Comparison of ENCODE assay signal across 11 cellular contexts in the genomic region with DNA sequence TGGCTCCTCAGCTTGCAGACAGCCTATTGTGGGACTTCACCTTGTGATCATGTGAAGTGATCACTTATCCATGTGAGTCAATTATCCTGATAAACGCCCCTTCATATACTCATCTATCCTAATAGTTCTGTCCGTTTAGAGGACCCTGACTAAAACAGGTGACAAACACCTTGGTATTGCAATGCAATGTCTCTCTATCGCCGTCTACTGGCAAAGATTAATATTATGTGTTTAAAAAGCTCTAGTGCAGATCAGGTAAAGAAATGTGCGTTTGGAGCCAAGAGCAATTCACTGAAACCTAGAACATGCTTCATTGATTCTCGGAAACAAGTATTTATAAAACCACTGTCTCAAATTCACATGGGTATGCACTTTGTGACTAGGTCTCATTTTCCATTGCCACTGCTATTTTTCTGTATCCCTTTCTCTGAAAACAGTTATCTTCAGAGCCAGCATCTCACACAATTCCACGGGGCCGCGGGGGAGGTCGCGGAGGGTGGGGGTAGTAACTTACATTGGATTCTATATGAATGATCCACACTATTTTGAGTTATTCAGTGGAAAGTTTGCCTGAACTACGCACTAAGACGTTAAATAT.
DNase-seq lines count a peak whose midpoint lies in the region; ATAC-seq and TF ChIP-seq lines count a peak whose summit lies in the region.
"Had no signal": no experiment of that assay in that cellular context is flagged by ENCODE, and none has a peak within 500 bp of the region (broad histone marks: within the 10 kb centered on the region; RNA-seq: fewer than 3 reads in every experiment).

No MANE protein-coding gene starts in this region.

- no peaks in the 10 kb centered on the region for H4K20me1 ChIP-seq in OCI-LY3 (ENCODE audit: insufficient read depth, low read length)

- no peaks in the 10 kb centered on the region for H3K36me3 Mint-ChIP-seq in CD4-positive, alpha-beta T cell (ENCODE audit: low read depth)

- H2AFZ ChIP-seq in OCI-LY3 (ENCODE audit: low read depth, low read length) = no peak overlapping the region

- TF ChIP-seq CTCF in BE2C (IDR thresholded peaks at IDR 0.05; ENCODE audit: low read depth, low read length) (peak; percentile 84), GM12872 (IDR thresholded peaks at IDR 0.05; ENCODE audit: insufficient read depth, low read depth, low read length) (peak; percentile 40; the same call in 2 of the 3 replicates), OCI-LY3 (IDR thresholded peaks at IDR 0.05; ENCODE audit: low read depth, low read length) (peak; percentile 60), tibial nerve (IDR thresholded peaks at IDR 0.05) (peak in 2 of 5 experiments; percentile 6 to 12)
- no peak for TF ChIP-seq CTCF in CD4-positive, alpha-beta T cell (IDR thresholded peaks at IDR 0.05)

- no peak for ATAC-seq in CD4-positive, alpha-beta T cell (ENCODE audit: poor library complexity)

- no peaks in the 10 kb centered on the region for H3K4me1 Mint-ChIP-seq in CD4-positive, alpha-beta T cell (ENCODE audit: low read depth)

- H3K79me2 ChIP-seq in OCI-LY3 (ENCODE audit: low read length) = no peaks in the 10 kb centered on the region

- H3K27ac Mint-ChIP-seq in CD4-positive, alpha-beta T cell = no peak overlapping the region

- no peaks in the 10 kb centered on the region for H3K27me3 Mint-ChIP-seq in CD4-positive, alpha-beta T cell

- no peak for DNase-seq in BE2C
- DNase-seq in iPS DF 19.7 (ENCODE audit: low read depth, low spot score) = peak; percentile 17
- DNase-seq in foreskin melanocyte = no peak
- DNase-seq in tibial nerve (ENCODE audit: low spot score in 2 of 2) = no peak
- DNase-seq in CD4-positive, alpha-beta T cell = no peak
- DNase-seq in NCI-H510A treated with DMSO at 0.1 percent for 48 hours (lab: John Stamatoyannopoulos, UW) = no peak
- DNase-seq: esophagus squamous epithelium; Right ventricle myocardium superior; stimulated activated naive CD4-positive, alpha-beta T cell had no signal

- no peak overlapping the region for H3K4me2 ChIP-seq in OCI-LY3 (ENCODE audit: low read length)

- H3K4me3 Mint-ChIP-seq in CD4-positive, alpha-beta T cell = no peak overlapping the region

- H3K4me3 ChIP-seq in BE2C (ENCODE audit: low read depth, low read length) (no peak overlapping the region), OCI-LY3 (ENCODE audit: low read length) (no peak overlapping the region), tibial nerve (no peak overlapping the region)
- H3K4me3 ChIP-seq: esophagus squamous epithelium had no signal

- H3K27me3 ChIP-seq in BE2C (no peaks in the 10 kb centered on the region), OCI-LY3 (ENCODE audit: low read depth, low read length) (no peaks in the 10 kb centered on the region), tibial nerve (no peaks in the 10 kb centered on the region)
- no peaks in the 10 kb centered on the region for H3K27me3 ChIP-seq in CD4-positive, alpha-beta T cell (ENCODE audit: control insufficient read depth, insufficient read depth, low read length)
- H3K27me3 ChIP-seq: esophagus squamous epithelium had no signal

- TF ChIP-seq EP300 in tibial nerve (IDR thresholded peaks at IDR 0.05) = no peak

- H3K4me1 ChIP-seq in BE2C = no peaks in the 10 kb centered on the region
- H3K4me1 ChIP-seq in OCI-LY3 (ENCODE audit: low read length) = no peaks in the 10 kb centered on the region
- H3K4me1 ChIP-seq in tibial nerve = no peaks in the 10 kb centered on the region
- H3K4me1 ChIP-seq: esophagus squamous epithelium had no signal

- POLR2A ChIA-PET in CD4-positive, alpha-beta T cell (lab: Charles Lee) = no interaction called here

- H3K9me3 ChIP-seq in BE2C = no peaks in the 10 kb centered on the region
- H3K9me3 ChIP-seq in OCI-LY3 (ENCODE audit: insufficient read depth, low read length) = no peaks in the 10 kb centered on the region
- no peaks in the 10 kb centered on the region for H3K9me3 ChIP-seq in tibial nerve
- H3K9me3 ChIP-seq in CD4-positive, alpha-beta T cell (ENCODE audit: control insufficient read depth, low read length) = no peaks in the 10 kb centered on the region
- H3K9me3 ChIP-seq: esophagus squamous epithelium had no signal

- H3K9ac ChIP-seq in OCI-LY3 (ENCODE audit: low read length) = no peak overlapping the region

- 68% methylated on average over 13 of the region's 13 CpGs for WGBS in tibial nerve, 2 donors

- H3K27ac ChIP-seq in OCI-LY3 (ENCODE audit: low read length) = no peak overlapping the region
- no peak overlapping the region for H3K27ac ChIP-seq in tibial nerve
- H3K27ac ChIP-seq in CD4-positive, alpha-beta T cell (ENCODE audit: low read depth, low read length) = no peak overlapping the region
- H3K27ac ChIP-seq: esophagus squamous epithelium had no signal

- H3K36me3 ChIP-seq in BE2C (no peaks in the 10 kb centered on the region), OCI-LY3 (replicated peaks; ENCODE audit: low read depth, low read length) (no peaks in the 10 kb centered on the region), tibial nerve (no peaks in the 10 kb centered on the region)
- H3K36me3 ChIP-seq: esophagus squamous epithelium had no signal

- CTCF ChIA-PET in CD4-positive, alpha-beta T cell (lab: Charles Lee) = no interaction called here

- H3K9me3 Mint-ChIP-seq in CD4-positive, alpha-beta T cell = peaks cover 2% of the 10 kb centered on the region

- intact Hi-C loops in CD4-positive, alpha-beta T cell (cut with DNase I, micrococcal nuclease) = no loop called here

- no peak for TF ChIP-seq POLR2A in tibial nerve (IDR thresholded peaks at IDR 0.05)
